14 cellular contexts compared by ENCODE assay signal in genomic region chr9:38682713-38683112, GRCh38. TPM values are rescaled to one million over a fixed set of nuclear protein-coding genes. Genes with fewer than 3 reads are reported as not detected.
DNase-seq lines count a peak whose midpoint lies in the region; ATAC-seq and TF ChIP-seq lines count a peak whose summit lies in the region.
"Had no signal": no experiment of that assay in that cellular context is flagged by ENCODE, and none has a peak within 500 bp of the region (broad histone marks: within the 10 kb centered on the region; RNA-seq: fewer than 3 reads in every experiment).

No MANE protein-coding gene starts in this region.

- intact Hi-C loops in activated CD4-positive, alpha-beta T cell treated with anti-CD3 and anti-CD28 coated beads for 36 hours (cut with DNase I, micrococcal nuclease) = loop anchor here in 1 of 2 experiments (5.0 kb wide), 1 partner anchor 60 kb away; the partner anchor contains the start of gene ANKRD18A

- no peaks in the 10 kb centered on the region for H3K36me3 ChIP-seq in BJ (ENCODE audit: control insufficient read depth, insufficient read depth, low read length)
- H3K36me3 ChIP-seq: adrenal gland had no signal

- H3K4me1 Mint-ChIP-seq in brain = peaks cover 64% of the 10 kb centered on the region
- peaks cover 6% of the 10 kb centered on the region for H3K4me1 Mint-ChIP-seq in activated CD4-positive, alpha-beta T cell treated with anti-CD3 and anti-CD28 coated beads for 36 hours

- DNase-seq in BJ (ENCODE audit: low read depth) (peak; percentile 60), HT1080 (ENCODE audit: low read depth) (peak; percentile 92), kidney tubule cell (ENCODE audit: low spot score) (peak; percentile 93)
- DNase-seq in stimulated activated CD4-positive, alpha-beta T cell treated with anti-CD3 and anti-CD28 coated beads, Interleukin-2, amount 100 ng/mL, for 48 hours = no peak
- DNase-seq in activated CD4-positive, alpha-beta T cell treated with anti-CD3 and anti-CD28 coated beads for 36 hours = no peak
- DNase-seq: activated CD4-positive, CD25-positive, alpha-beta regulatory T cell treated with anti-CD3 and anti-CD28 coated beads, Interleukin-2, amount 50 U/mL, for 72 hours; adrenal gland; GDM1; NCI-H345; psoas muscle; stimulated activated naive CD4-positive, alpha-beta T cell treated with Interleukin-2 at 50 U/mL for 16 hours had no signal

- H3K27ac Mint-ChIP-seq in brain = peak overlapping the region in 3 of 5 experiments; percentile 19 to 93 (median 22)
- H3K27ac Mint-ChIP-seq in activated CD4-positive, alpha-beta T cell treated with anti-CD3 and anti-CD28 coated beads for 36 hours = no peak overlapping the region

- POLR2A ChIA-PET in BJ (lab: Charles Lee) = no interaction called here
- POLR2A ChIA-PET in activated CD4-positive, alpha-beta T cell treated with anti-CD3 and anti-CD28 coated beads for 36 hours (lab: Charles Lee) = no interaction called here

- TF ChIP-seq CTCF in BJ (IDR thresholded peaks at IDR 0.05; ENCODE audit: insufficient read depth, low read depth, low read length) = no peak
- TF ChIP-seq CTCF in brain (conservative IDR thresholded peaks at IDR 0.05) = no peak

- H3K4me3 ChIP-seq in BJ (ENCODE audit: low read depth, low read length) = no peak overlapping the region
- H3K4me3 ChIP-seq: adrenal gland, psoas muscle had no signal

- no peaks in the 10 kb centered on the region; the same call in 1 of the 2 replicates for H3K27me3 ChIP-seq in BJ (ENCODE audit: control insufficient read depth, insufficient read depth, low read length)
- H3K27me3 ChIP-seq: adrenal gland had no signal

- no peaks in the 10 kb centered on the region for H3K9me3 Mint-ChIP-seq in brain
- no peaks in the 10 kb centered on the region for H3K9me3 Mint-ChIP-seq in activated CD4-positive, alpha-beta T cell treated with anti-CD3 and anti-CD28 coated beads for 36 hours (ENCODE audit: low read depth)

- no peak overlapping the region for H3K4me3 Mint-ChIP-seq in brain
- no peak overlapping the region for H3K4me3 Mint-ChIP-seq in activated CD4-positive, alpha-beta T cell treated with anti-CD3 and anti-CD28 coated beads for 36 hours

- peaks cover 9% of the 10 kb centered on the region for H3K27me3 Mint-ChIP-seq in brain
- no peaks in the 10 kb centered on the region for H3K27me3 Mint-ChIP-seq in activated CD4-positive, alpha-beta T cell treated with anti-CD3 and anti-CD28 coated beads for 36 hours

- ATAC-seq in GM18861 (IDR thresholded peaks at IDR 0.05; ENCODE audit: unreplicated experiment) = no peak
- no peak for ATAC-seq in GM18498 (IDR thresholded peaks at IDR 0.05; ENCODE audit: unreplicated experiment)
- no peak for ATAC-seq in activated CD4-positive, alpha-beta T cell treated with anti-CD3 and anti-CD28 coated beads for 36 hours
- ATAC-seq: psoas muscle had no signal

- CTCF ChIA-PET in BJ (lab: Yijun Ruan, JAX) = interaction anchor here (0.6 kb wide), 1 partner anchor 39 kb away, joined by 3 read pairs; no protein-coding TSS in a partner anchor
- CTCF ChIA-PET in activated CD4-positive, alpha-beta T cell treated with anti-CD3 and anti-CD28 coated beads for 36 hours (lab: Charles Lee) = no interaction called here

- H3K36me3 Mint-ChIP-seq in brain = no peaks in the 10 kb centered on the region
- no peaks in the 10 kb centered on the region for H3K36me3 Mint-ChIP-seq in activated CD4-positive, alpha-beta T cell treated with anti-CD3 and anti-CD28 coated beads for 36 hours (ENCODE audit: low read depth)

RNA-seq across cellular contexts. Expression of gene FAM240B, which starts 37.2 kb away (rescaled TPM):
- polyA plus RNA-seq in BJ (2011; rRNA removed) = not detected in 2 replicates
- not detected in 2 replicates for polyA minus RNA-seq in BJ (2011; rRNA and poly(A)+ RNA removed)
- total RNA-seq in HT1080 (2014; rRNA removed; shearing (Covaris generic)) = not detected in 2 replicates
- polyA plus RNA-seq in HT1080 (2015; cell fraction: cytosol; rRNA removed) = not detected in 2 replicates
- polyA plus RNA-seq in HT1080 (2015; cell fraction: nucleus; rRNA removed) = not detected in 2 replicates
- not detected for polyA plus RNA-seq in brain (ENCODE audit: insufficient read depth, low read depth, low replicate concordance)
- not detected for total RNA-seq in activated CD4-positive, alpha-beta T cell treated with anti-CD3 and anti-CD28 coated beads for 36 hours
- total RNA-seq: adrenal gland had no signal
- polyA plus RNA-seq: adrenal gland had no signal

Comparison
In these comparisons a context has a peak if more than half of its experiments do, and no peak if none do; other contexts are left out.
1. DNase-seq: peak in BJ (single experiment), HT1080 (single experiment) and kidney tubule cell (single experiment); none in stimulated activated CD4-positive, alpha-beta T cell treated with anti-CD3 and anti-CD28 coated beads, Interleukin-2, amount 100 ng/mL, for 48 hours (0 of 2) and activated CD4-positive, alpha-beta T cell treated with anti-CD3 and anti-CD28 coated beads for 36 hours (single experiment).